29 cellular contexts compared by ENCODE assay signal in the genomic region with DNA sequence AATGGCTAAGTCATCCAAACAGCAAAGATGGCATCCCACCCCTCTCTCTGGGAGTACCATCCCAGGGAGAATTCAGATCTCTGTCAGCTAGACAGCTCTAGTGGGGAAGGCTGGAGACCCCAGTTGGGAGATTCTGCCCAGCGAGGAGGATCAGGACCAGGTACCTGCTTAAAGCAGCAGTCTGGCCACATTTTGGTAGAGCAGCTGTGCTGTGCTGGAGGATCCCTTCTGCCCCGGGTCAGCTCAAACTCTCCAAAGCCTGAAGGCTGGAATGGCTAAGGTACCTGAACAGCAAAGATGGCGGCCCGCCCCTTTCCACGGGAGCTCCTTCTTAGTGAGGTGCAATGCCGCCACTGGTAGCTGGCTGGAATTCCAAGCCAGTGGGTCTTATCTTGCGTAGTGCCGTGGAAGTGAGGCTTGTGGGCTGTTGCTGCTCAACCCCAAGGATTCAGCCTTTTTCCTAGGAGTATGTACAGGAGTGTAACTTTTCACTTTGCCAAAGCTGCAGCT. TPM values are rescaled to one million over a fixed set of nuclear protein-coding genes. Genes with fewer than 3 reads are reported as not detected.
DNase-seq lines count a peak whose midpoint lies in the region; ATAC-seq, FAIRE-seq and TF ChIP-seq lines count a peak whose summit lies in the region.
"Had no signal": no experiment of that assay in that cellular context is flagged by ENCODE, and none has a peak within 500 bp of the region (broad histone marks: within the 10 kb centered on the region; RNA-seq: fewer than 3 reads in every experiment).

No MANE protein-coding gene starts in this region.

- H3K4me3 ChIP-seq in kidney (ENCODE audit: low read length in 2 of 2), result no peak overlapping the region
- H3K4me3 ChIP-seq: BLaER1, GM12878 had no signal

- no peaks in the 10 kb centered on the region for H3K4me1 ChIP-seq in kidney (ENCODE audit: control insufficient read depth in 1 of 2, insufficient read depth in 1 of 2, low read depth in 1 of 2, low read length in 2 of 2)
- H3K4me1 ChIP-seq: BE2C, BLaER1 had no signal

- no peak overlapping the region for H3K27ac ChIP-seq in kidney (ENCODE audit: low read depth in 2 of 2, low read length in 2 of 2)
- H3K27ac ChIP-seq: BLaER1 had no signal

- ATAC-seq in HG03520 (IDR thresholded peaks at IDR 0.05; ENCODE audit: unreplicated experiment) (no peak), GM21723 (IDR thresholded peaks at IDR 0.05; ENCODE audit: unreplicated experiment) (no peak)
- ATAC-seq: GM12878 had no signal

- no peak overlapping the region for H3K9ac ChIP-seq in kidney (ENCODE audit: low read length in 2 of 2)
- H3K9ac ChIP-seq: BLaER1 had no signal

- no peak for FAIRE-seq in kidney (lab: Jason Lieb, UNC)
- FAIRE-seq: A204.1, GM12878, GM12892, GM18507 had no signal

- intact Hi-C loops in kidney (cut with DNase I) (no loop called here), posterior vena cava (cut with DNase I) (no loop called here)

- DNase-seq in kidney, result peak; percentile 49
- peak; percentile 71 for DNase-seq in posterior vena cava (ENCODE audit: low spot score)
- no peak for DNase-seq in activated T-cell treated with anti-CD3 and anti-CD28 coated beads, Interleukin-2, amount 50 U/mL, for 1 hour
- DNase-seq: 8988T; ACHN; BE2C; C1 segment of cervical spinal cord; CD4-positive, alpha-beta memory T cell; CD4-positive, CD25-positive, alpha-beta regulatory T cell; CD8-positive, alpha-beta memory T cell; COR-L47; DMS 273 treated with DMSO at 0.1 percent for 48 hours; DMS153; DMS53; DMS79; DND-41; EL; GDM1 had no signal

- no peaks in the 10 kb centered on the region for H3K36me3 ChIP-seq in kidney (ENCODE audit: control insufficient read depth in 1 of 2, insufficient read depth in 2 of 2, low read length in 2 of 2)
- H3K36me3 ChIP-seq: BE2C, BLaER1 had no signal

- no peaks in the 10 kb centered on the region for H3K9me3 ChIP-seq in kidney (ENCODE audit: control insufficient read depth in 1 of 2, low read length in 2 of 2)
- H3K9me3 ChIP-seq: BE2C had no signal

- no peak for TF ChIP-seq CTCF in kidney (IDR thresholded peaks at IDR 0.05; ENCODE audit: borderline replicate concordance, extremely low read depth, insufficient read depth)

RNA-seq across cellular contexts. Expression of gene SATL1, which starts 40.1 kb away (rescaled TPM):
- total RNA-seq in kidney (not detected), posterior vena cava (not detected)
- polyA plus RNA-seq in kidney (ENCODE audit: insufficient read depth, low read depth, low replicate concordance), result 0.22 TPM
- total RNA-seq: CD4-positive, alpha-beta memory T cell; CD4-positive, CD25-positive, alpha-beta regulatory T cell; CD8-positive, alpha-beta memory T cell; Daoy; G401; GM12878 had no signal
- polyA plus RNA-seq: AG04450; CD14-positive monocyte; CD4-positive, alpha-beta memory T cell; CD4-positive, CD25-positive, alpha-beta regulatory T cell; CD8-positive, alpha-beta memory T cell had no signal

RNA-seq across cellular contexts. Expression of gene ZNF711, which starts 40.3 kb away (rescaled TPM):
- 4.7 TPM for total RNA-seq in kidney
- polyA plus RNA-seq in kidney (ENCODE audit: insufficient read depth, low read depth, low replicate concordance), result 2.6 TPM
- 1 to 10 TPM; 3.2 to 4.7 TPM for total RNA-seq in posterior vena cava
- total RNA-seq: G401 had no signal
- polyA plus RNA-seq: CD14-positive monocyte had no signal
